3 cellular contexts compared by ENCODE assay signal in the genomic region with DNA sequence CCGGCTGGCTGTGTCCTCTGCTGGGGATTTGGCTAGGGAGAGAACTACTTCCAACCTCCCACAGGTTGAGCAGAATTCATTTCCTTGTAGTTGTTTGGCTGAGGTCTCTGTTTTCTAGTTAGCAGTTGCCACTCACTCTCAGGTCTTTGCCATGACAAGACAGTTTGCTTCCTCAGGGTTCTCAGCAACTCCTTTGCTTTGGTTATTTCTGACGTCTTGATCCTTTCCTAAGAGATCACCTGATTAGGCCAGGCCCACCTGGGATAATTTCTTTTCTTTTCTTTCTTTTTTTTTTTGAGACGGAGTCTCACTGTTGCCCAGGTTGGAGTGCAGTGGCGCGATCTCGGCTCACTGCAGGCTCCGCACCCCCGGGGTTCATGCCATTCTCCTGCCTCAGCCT.
A peak's percentile ranks its signal among the peaks of the same experiment; 100 is the strongest.
TF ChIP-seq lines count a peak whose summit lies in the region.

No MANE protein-coding gene starts in this region.

TF ChIP-seq in A549, 52 proteins besides CTCF, POLR2A, EP300 and RAD21:
- TF ChIP-seq ESRRA (IDR thresholded peaks at IDR 0.05; ENCODE audit: borderline replicate concordance, low read length) (no peak), KDM1A (IDR thresholded peaks at IDR 0.05; ENCODE audit: low read depth) (peak; percentile 65; the same call in 1 of the 2 replicates)

TF ChIP-seq in HEK293, 187 proteins besides CTCF, POLR2A, EP300 and RAD21:
- no peak for TF ChIP-seq ZNF664 (tag by site-specific recombination; IDR thresholded peaks at IDR 0.05)
- peak; percentile 99 for TF ChIP-seq ZNF10 (tag by site-specific recombination; IDR thresholded peaks at IDR 0.05)
- no peak for TF ChIP-seq ZNF704 (tag by site-specific recombination; IDR thresholded peaks at IDR 0.05)
- no peak for TF ChIP-seq ZNF501 (tag by site-specific recombination; IDR thresholded peaks at IDR 0.05)
- TF ChIP-seq ZNF510 (tag by site-specific recombination; IDR thresholded peaks at IDR 0.05; ENCODE audit: insufficient replicate concordance), result no peak
- TF ChIP-seq ZNF26 (tag by site-specific recombination; IDR thresholded peaks at IDR 0.05), result no peak
- no peak for TF ChIP-seq ZNF768 (tag by site-specific recombination; IDR thresholded peaks at IDR 0.05)

TF ChIP-seq in H1, 55 proteins besides CTCF, POLR2A, EP300 and RAD21:
- TF ChIP-seq KDM1A (IDR thresholded peaks at IDR 0.05; ENCODE audit: borderline replicate concordance, low read length) (peak; percentile 56; the same call in 1 of the 2 replicates), JUN (IDR thresholded peaks at IDR 0.05; ENCODE audit: low read depth, low read length) (no peak)
